In the genomic region with DNA sequence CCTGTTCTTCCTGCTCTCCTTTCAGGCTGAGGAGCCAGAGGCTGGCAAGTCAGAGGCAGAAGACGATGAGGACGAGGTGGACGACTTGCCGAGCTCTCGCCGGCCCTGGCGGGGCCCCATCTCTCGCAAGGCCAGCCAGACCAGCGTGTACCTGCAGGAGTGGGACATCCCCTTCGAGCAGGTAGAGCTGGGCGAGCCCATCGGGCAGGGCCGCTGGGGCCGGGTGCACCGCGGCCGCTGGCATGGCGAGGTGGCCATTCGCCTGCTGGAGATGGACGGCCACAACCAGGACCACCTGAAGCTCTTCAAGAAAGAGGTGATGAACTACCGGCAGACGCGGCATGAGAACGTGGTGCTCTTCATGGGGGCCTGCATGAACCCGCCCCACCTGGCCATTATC, we compare ENCODE assay signal across 32 cellular contexts.
"Had no signal": no experiment of that assay in that cellular context is flagged by ENCODE, and none has a peak within 500 bp of the region (broad histone marks: within the 10 kb centered on the region; RNA-seq: fewer than 3 reads in every experiment).

No MANE protein-coding gene starts in this region.

- DNase-seq: activated effector memory CD4-positive, alpha-beta T cell treated with anti-CD3 and anti-CD28 coated beads, Interleukin-2, amount 50 U/mL, for 16 hours; activated effector memory CD4-positive, alpha-beta T cell treated with Interleukin-2 at 50 U/mL for 16 hours; activated gamma-delta T cell; activated gamma-delta T cell treated with Interleukin-2 at 50 U/mL for 16 hours; activated naive CD4-positive, alpha-beta T cell; activated naive CD4-positive, alpha-beta T cell treated with anti-CD3 and anti-CD28 coated beads for 36 hours; activated naive CD4-positive, alpha-beta T cell treated with anti-CD3 and anti-CD28 coated beads, Interleukin-2, amount 10 ng/mL, durations not matched to agents 7 days and 5 days; activated naive CD4-positive, alpha-beta T cell treated with anti-CD3 and anti-CD28 coated beads, Interleukin-2, amount 50 U/mL, for 16 hours; activated naive CD4-positive, alpha-beta T cell treated with Interleukin-2 at 50 U/mL for 16 hours; activated naive CD8-positive, alpha-beta T cell treated with anti-CD3 and anti-CD28 coated beads for 36 hours; activated naive CD8-positive, alpha-beta T cell treated with anti-CD3 and anti-CD28 coated beads, Interleukin-2, amount 10 ng/mL, durations not matched to agents 7 days and 5 days; activated naive CD8-positive, alpha-beta T cell treated with anti-CD3 and anti-CD28 coated beads, Interleukin-2, amount 50 U/mL, for 24 hours; activated T-cell treated with anti-CD3 and anti-CD28 coated beads, Interleukin-2, amount 50 U/mL, for 1 hour; activated T-cell treated with anti-CD3 and anti-CD28 coated beads, Interleukin-2, amount 50 U/mL, for 24 hours; activated T-cell treated with anti-CD3 and anti-CD28 coated beads, Interleukin-2, amount 50 U/mL, for 4 hours; activated T-cell treated with anti-CD3 and anti-CD28 coated beads, Interleukin-2, amount 50 U/mL, for 48 hours; activated T-cell treated with anti-CD3 and anti-CD28 coated beads, Interleukin-2, amount 50 U/mL, for 72 hours; adrenal gland; amniotic stem cell; amygdala; anterior cingulate cortex; body of pancreas; brain microvascular endothelial cell; central memory CD4-positive, alpha-beta T cell; cerebellar nuclear complex had no signal

- H3K27ac ChIP-seq: adrenal gland, ascending aorta, body of pancreas, brain microvascular endothelial cell, breast epithelium, cardiac muscle cell had no signal

- H3K4me1 ChIP-seq: breast epithelium had no signal

- H3K9me3 ChIP-seq: adrenal gland, ascending aorta, body of pancreas, breast epithelium had no signal

- FAIRE-seq: astrocyte, bronchial epithelial cell had no signal

- H3K27me3 ChIP-seq: adrenal gland, ascending aorta, body of pancreas, brain microvascular endothelial cell, breast epithelium, cardiac muscle cell had no signal

- ATAC-seq: activated naive CD4-positive, alpha-beta T cell treated with anti-CD3 and anti-CD28 coated beads, Interleukin-2, amount 50 U/mL, for 72 hours; activated naive CD8-positive, alpha-beta T cell treated with anti-CD3 and anti-CD28 coated beads, Interleukin-2, amount 50 U/mL, for 24 hours; activated T-cell treated with anti-CD3 and anti-CD28 coated beads, Interleukin-2, amount 50 U/mL, for 4 hours; activated T-cell treated with anti-CD3 and anti-CD28 coated beads, Interleukin-2, amount 50 U/mL, for 72 hours; activated T-helper 17 cell treated with anti-CD3 and anti-CD28 coated beads, Interleukin-2, amount 50 U/mL, for 72 hours; body of pancreas had no signal

- H3K4me3 ChIP-seq: adrenal gland, ascending aorta, body of pancreas, breast epithelium, cardiac muscle cell had no signal
